14 cellular contexts compared by ENCODE assay signal in genomic region chr21:17461582-17461981, GRCh38. TPM values are rescaled to one million over a fixed set of nuclear protein-coding genes. Genes with fewer than 3 reads are reported as not detected.
DNase-seq lines count a peak whose midpoint lies in the region; ATAC-seq and TF ChIP-seq lines count a peak whose summit lies in the region.
"Had no signal": no experiment of that assay in that cellular context is flagged by ENCODE, and none has a peak within 500 bp of the region (broad histone marks: within the 10 kb centered on the region; RNA-seq: fewer than 3 reads in every experiment).

No MANE protein-coding gene starts in this region.

- H4K20me1 ChIP-seq in mammary epithelial cell (ENCODE audit: insufficient read depth, low read length) = no peaks in the 10 kb centered on the region

- BruUV-seq in mammary epithelial cell (replicated peaks; lab: Mats Ljungman, UMichigan) = no TSS peak

- H3K9ac ChIP-seq in mammary epithelial cell (ENCODE audit: insufficient read depth, low read length) = no peak overlapping the region

- in situ Hi-C loops in mammary epithelial cell (cut with MboI; ENCODE audit: low sequenced_read_pairs in 2 of 2) (no loop called here), KBM-7 (cut with MboI; ENCODE audit: low pct_unique_long_range_greater_than_20kb, low sequenced_read_pairs) (no loop called here)

- no peak for DNase-seq in AG04450 (ENCODE audit: low read depth, low spot score)
- DNase-seq in MV-4-11 (lab: John Stamatoyannopoulos, UW) = peak; percentile 27
- peak; percentile 57 for DNase-seq in mammary epithelial cell
- DNase-seq in left lung = no peak
- no peak for DNase-seq in SKM-1 treated with dmso at 0.1 percent for 144 hours (lab: John Stamatoyannopoulos, UW; ENCODE audit: unreplicated experiment)
- DNase-seq in COLO668 (lab: John Stamatoyannopoulos, UW; ENCODE audit: unreplicated experiment) = no peak
- DNase-seq in NCI-H1436 (lab: John Stamatoyannopoulos, UW) = no peak
- no peak for DNase-seq in KBM-7
- DNase-seq: activated CD8-positive, alpha-beta memory T cell treated with anti-CD3 and anti-CD28 coated beads, Interleukin-2, amount 50 U/mL, for 48 hours; effector CD8-positive, alpha-beta T cell; mesendoderm; NCI-H526 treated with DMSO at 0.1 percent for 48 hours; SJCRH30 had no signal

- TF ChIP-seq CTCF in AG04450 (IDR thresholded peaks at IDR 0.05; ENCODE audit: low read depth, low read length) (no peak), mammary epithelial cell (conservative IDR thresholded peaks at IDR 0.05 in 1 of 2, IDR thresholded peaks at IDR 0.05 in 1 of 2; ENCODE audit: extremely low read depth in 1 of 2, insufficient read depth in 1 of 2, low read depth in 1 of 2, low read length in 2 of 2) (no peak), left lung (IDR thresholded peaks at IDR 0.05) (no peak)

- H3K4me1 ChIP-seq in mammary epithelial cell (ENCODE audit: insufficient read depth, low read length) = peaks cover 13% of the 10 kb centered on the region
- peaks cover 0 to 5% of the 10 kb centered on the region in 2 donors for H3K4me1 ChIP-seq in left lung
- H3K4me1 ChIP-seq: SJCRH30 had no signal

- no peak overlapping the region for H2AFZ ChIP-seq in mammary epithelial cell (ENCODE audit: low read depth, low read length)

- POLR2A ChIA-PET in AG04450 (lab: Yijun Ruan, JAX) = no interaction called here

- 29% methylated on average over 4 of the region's 4 CpGs for WGBS in mammary epithelial cell (ENCODE audit: low coverage, missing lambda C conversion rate)

- H3K9me3 ChIP-seq in AG04450 (ENCODE audit: control insufficient read depth, insufficient read depth, low read length) (no peaks in the 10 kb centered on the region), mammary epithelial cell (replicated peaks; ENCODE audit: insufficient read depth, low read length) (no peaks in the 10 kb centered on the region), left lung (no peaks in the 10 kb centered on the region)
- H3K9me3 ChIP-seq: SJCRH30 had no signal

- H3K4me3 ChIP-seq in AG04450 (ENCODE audit: low read depth, low read length) (no peak overlapping the region), mammary epithelial cell (replicated peaks in 1 of 3; ENCODE audit: insufficient read depth in 1 of 3, low read depth in 2 of 3, low read length in 3 of 3) (no peak overlapping the region), left lung (no peak overlapping the region)
- H3K4me3 ChIP-seq: SJCRH30 had no signal

- no peaks in the 10 kb centered on the region for H3K27me3 ChIP-seq in AG04450 (ENCODE audit: control insufficient read depth, insufficient read depth, low read length)
- H3K27me3 ChIP-seq in mammary epithelial cell (ENCODE audit: insufficient read depth, low read length) = no peaks in the 10 kb centered on the region
- H3K27me3 ChIP-seq in left lung = no peaks in the 10 kb centered on the region
- H3K27me3 ChIP-seq: SJCRH30 had no signal

- intact Hi-C loops in mammary epithelial cell (cut with micrococcal nuclease) = no loop called here
- intact Hi-C loops in left lung (cut with DNase I) = no loop called here

- CTCF ChIA-PET in AG04450 (lab: Charles Lee) (no interaction called here), mammary epithelial cell (lab: Charles Lee; ENCODE audit: low non-redundant PET) (no interaction called here)

- H3K79me2 ChIP-seq in mammary epithelial cell (ENCODE audit: insufficient read depth, low read length) = no peaks in the 10 kb centered on the region

- no peaks in the 10 kb centered on the region for H3K36me3 ChIP-seq in mammary epithelial cell (ENCODE audit: insufficient read depth, low read length)
- H3K36me3 ChIP-seq in left lung = no peaks in the 10 kb centered on the region
- H3K36me3 ChIP-seq: SJCRH30 had no signal

- H3K4me2 ChIP-seq in mammary epithelial cell (ENCODE audit: insufficient read depth, low read depth, low read length) = peak overlapping the region; percentile 26

- ATAC-seq in left lung = peak; percentile 6
- ATAC-seq: activated naive CD4-positive, alpha-beta T cell treated with anti-CD3 and anti-CD28 coated beads, Interleukin-2, amount 50 U/mL, for 72 hours had no signal

- H3K27ac ChIP-seq in AG04450 (ENCODE audit: low read depth, low read length) = peak overlapping the region; percentile 25
- H3K27ac ChIP-seq in mammary epithelial cell (ENCODE audit: insufficient read depth, low read depth, low read length) = no peak overlapping the region
- H3K27ac ChIP-seq in left lung = peak overlapping the region in 1 of 2 donors; percentile 41
- H3K27ac ChIP-seq: SJCRH30 had no signal

- dilution Hi-C loops in mammary epithelial cell (cut with HindIII; ENCODE audit: low sequenced_read_pairs) = no loop called here

RNA-seq across cellular contexts. Expression of gene CXADR, which starts 51.3 kb away (rescaled TPM):
- polyA plus RNA-seq in AG04450 (2011; rRNA removed) (0.67 and 0.99 TPM in 2 replicates), mammary epithelial cell (10.1 TPM)
- polyA minus RNA-seq in AG04450 (2011; rRNA and poly(A)+ RNA removed) = 1.4 TPM in 2 replicates
- total RNA-seq in mammary epithelial cell (10 to 100 TPM in 1 of 2 donors, 1 to 10 TPM in 1; 8.6 to 48.0 TPM), left lung (10 to 100 TPM; 22.4 to 25.1 TPM)
- polyA minus RNA-seq in mammary epithelial cell = 21.6 TPM

Comparison
In these comparisons a context has a peak if more than half of its experiments do, and no peak if none do; other contexts are left out.
1. DNase-seq: peak in MV-4-11 (single experiment) and mammary epithelial cell (single experiment); none in AG04450 (single experiment), left lung (0 of 2), SKM-1 treated with dmso at 0.1 percent for 144 hours (single experiment), COLO668 (single experiment), NCI-H1436 (single experiment) and KBM-7 (single experiment).